ENCODE assay signal across 7 cellular contexts in genomic region chr12:52010152-52010622, GRCh38. TPM values are rescaled to one million over a fixed set of nuclear protein-coding genes. Genes with fewer than 3 reads are reported as not detected.
A peak's percentile ranks its signal among the peaks of the same experiment; 100 is the strongest.
DNase-seq lines count a peak whose midpoint lies in the region; ATAC-seq, FAIRE-seq and TF ChIP-seq lines count a peak whose summit lies in the region.

No MANE protein-coding gene starts in this region.

- no TSS peak for BruUV-seq in endothelial cell of umbilical vein (replicated peaks; lab: Mats Ljungman, UMichigan)

- H2AFZ ChIP-seq in endothelial cell of umbilical vein (ENCODE audit: low read depth, low read length): no peak overlapping the region

- POLR2A ChIA-PET in endothelial cell of umbilical vein (lab: Charles Lee): interaction anchor here (0.6 to 2.3 kb wide), 5 partner anchors 10 to 41 kb away, joined by 4 to 30 read pairs (median 6); partner anchors contain the start of gene NR4A1

- no peak for TF ChIP-seq CTCF in endothelial cell of umbilical vein (IDR thresholded peaks at IDR 0.05; ENCODE audit: extremely low read depth in 1 of 2, insufficient read depth in 1 of 2, low read depth in 1 of 2, low read length in 2 of 2)
- TF ChIP-seq CTCF in mucosa of descending colon (IDR thresholded peaks at IDR 0.05): no peak

- no peaks in the 10 kb centered on the region for H4K20me1 ChIP-seq in endothelial cell of umbilical vein (replicated peaks; ENCODE audit: control insufficient read depth, extremely low read depth, insufficient read depth, low read length)

- H3K27me3 ChIP-seq in NT2/D1 (ENCODE audit: insufficient read depth, insufficient read length) (peaks cover 12% of the 10 kb centered on the region), endothelial cell of umbilical vein (ENCODE audit: control insufficient read depth in 2 of 2, insufficient read depth in 2 of 2, low read length in 2 of 2) (no peaks in the 10 kb centered on the region)

- ATAC-seq in mucosa of descending colon (peak; percentile 28), GM19452 (IDR thresholded peaks at IDR 0.05; ENCODE audit: unreplicated experiment) (no peak)

- WGBS in urinary bladder: 17% methylated on average over 11 of the region's 11 CpGs

- CTCF ChIA-PET in endothelial cell of umbilical vein (lab: Charles Lee): interaction anchor here (0.7 to 11.4 kb wide), 8 partner anchors 11 to 118 kb away, joined by 3 to 946 read pairs (median 4); partner anchors contain the start of gene ATG101

- H3K9ac ChIP-seq in NT2/D1 (ENCODE audit: insufficient read length, low read depth): peak overlapping the region; percentile 68
- H3K9ac ChIP-seq in endothelial cell of umbilical vein (replicated peaks; ENCODE audit: extremely low read depth, insufficient read depth, low read length): peak overlapping the region; percentile 93

- H3K4me2 ChIP-seq in endothelial cell of umbilical vein (ENCODE audit: insufficient read depth, low read length): peak overlapping the region; percentile 68

- dilution Hi-C loops in endothelial cell of umbilical vein (cut with MboI; ENCODE audit: extremely low pct_ligation_motif_present, low sequenced_read_pairs): no loop called here

- H3K4me3 ChIP-seq in NT2/D1 (ENCODE audit: insufficient read length, low read depth) (no peak overlapping the region), endothelial cell of umbilical vein (replicated peaks in 1 of 3; ENCODE audit: insufficient read depth in 1 of 3, low read depth in 1 of 3, low read length in 3 of 3) (peak overlapping the region in 2 of 3 experiments; percentile 72 to 95), mucosa of descending colon (no peak overlapping the region), urinary bladder (ENCODE audit: low read depth, low read length) (no peak overlapping the region)

- H3K4me1 ChIP-seq in NT2/D1 (ENCODE audit: insufficient read depth, insufficient read length) (peaks cover 39% of the 10 kb centered on the region), endothelial cell of umbilical vein (ENCODE audit: control insufficient read depth, extremely low read depth, insufficient read depth, low read length) (peaks cover 37% of the 10 kb centered on the region), mucosa of descending colon (ENCODE audit: low read depth) (no peaks in the 10 kb centered on the region), urinary bladder (ENCODE audit: insufficient read depth) (no peaks in the 10 kb centered on the region)

- H3K36me3 ChIP-seq in NT2/D1 (ENCODE audit: insufficient read depth, insufficient read length, low read length): peaks cover 47% of the 10 kb centered on the region
- H3K36me3 ChIP-seq in endothelial cell of umbilical vein (ENCODE audit: control insufficient read depth in 2 of 2, extremely low read depth in 1 of 2, insufficient read depth in 2 of 2, low read length in 2 of 2): peaks cover 34 to 35% of the 10 kb centered on the region in 2 experiments
- no peaks in the 10 kb centered on the region for H3K36me3 ChIP-seq in mucosa of descending colon (ENCODE audit: low read depth)
- H3K36me3 ChIP-seq in urinary bladder (ENCODE audit: insufficient read depth): no peaks in the 10 kb centered on the region

- peak; percentile 99 for FAIRE-seq in endothelial cell of umbilical vein (lab: Jason Lieb, UNC)

- H3K9me1 ChIP-seq in endothelial cell of umbilical vein (replicated peaks; ENCODE audit: control insufficient read depth, extremely low read depth, insufficient read depth, low read length): no peaks in the 10 kb centered on the region

- peak overlapping the region; percentile 78 for H3K27ac ChIP-seq in endothelial cell of umbilical vein (ENCODE audit: insufficient read depth, low read depth, low read length)
- peak overlapping the region; percentile 70 for H3K27ac ChIP-seq in urinary bladder (ENCODE audit: low read depth)

- intact Hi-C loops in endothelial cell of umbilical vein (cut with micrococcal nuclease) (loop anchor here (1.0 kb wide), 1 partner anchor 10 kb away; no protein-coding TSS in a partner anchor), mucosa of descending colon (cut with DNase I, micrococcal nuclease) (no loop called here)

- H3K9me3 ChIP-seq in NT2/D1 (ENCODE audit: insufficient read depth, low read length) (no peaks in the 10 kb centered on the region; the same call in 1 of the 2 replicates), endothelial cell of umbilical vein (replicated peaks; ENCODE audit: control insufficient read depth, insufficient read depth, low read length) (no peaks in the 10 kb centered on the region), mucosa of descending colon (no peaks in the 10 kb centered on the region)

- peak; percentile 84 for TF ChIP-seq POLR2A in endothelial cell of umbilical vein (IDR thresholded peaks at IDR 0.05; ENCODE audit: low read depth, low read length)

- DNase-seq in NT2/D1 (ENCODE audit: low read depth, low spot score) (peak; percentile 82), endothelial cell of umbilical vein (ENCODE audit: low read depth, low spot score) (peak; percentile 97), mucosa of descending colon (peak; percentile 61 to 76 (median 62)), T-helper 9 cell (no peak), SKM-1 treated with dmso at 0.1 percent for 144 hours (lab: John Stamatoyannopoulos, UW; ENCODE audit: unreplicated experiment) (no peak)

- H3K79me2 ChIP-seq in endothelial cell of umbilical vein (ENCODE audit: control insufficient read depth, insufficient read depth, low read length): peaks cover 32% of the 10 kb centered on the region

TF ChIP-seq in endothelial cell of umbilical vein, 7 proteins besides CTCF, POLR2A, EP300 and RAD21:
- no peak for TF ChIP-seq FOS (IDR thresholded peaks at IDR 0.05; ENCODE audit: borderline replicate concordance, insufficient read depth, low read length)
- no peak for TF ChIP-seq GATA2 (IDR thresholded peaks at IDR 0.05; ENCODE audit: insufficient read depth, insufficient read length, low read depth, low read length)
- peak; percentile 91 for TF ChIP-seq POLR2AphosphoS5 (IDR thresholded peaks at IDR 0.05; ENCODE audit: insufficient read depth, low read depth, low read length)
- no peak for TF ChIP-seq MYC (IDR thresholded peaks at IDR 0.05; ENCODE audit: low read depth, low read length)
- TF ChIP-seq MAX (IDR thresholded peaks at IDR 0.05; ENCODE audit: insufficient read depth, insufficient read length): no peak

RNA-seq across cellular contexts. Expression of gene TAMALIN, which starts 3.4 kb away (rescaled TPM):
- total RNA-seq in endothelial cell of umbilical vein (87.5 and 88.4 TPM in 2 replicates), mucosa of descending colon (10 to 100 TPM in 2 of 3 donors, 1 to 10 TPM in 1; 9.4 to 19.6 (median 13.8) TPM), urinary bladder (13.0 TPM)
- polyA plus RNA-seq in endothelial cell of umbilical vein (50.0 and 53.3 TPM in 2 replicates), urinary bladder (51.8 TPM)
- polyA plus RNA-seq in endothelial cell of umbilical vein (2011; cell fraction: cytosol; rRNA removed): 42.2 and 64.7 TPM in 2 replicates
- 85.1 and 86.5 TPM in 2 replicates for polyA plus RNA-seq in endothelial cell of umbilical vein (2011; cell fraction: nucleus; rRNA removed)
- 68.4 and 77.9 TPM in 2 replicates for polyA plus RNA-seq in endothelial cell of umbilical vein (2012)
- polyA minus RNA-seq in endothelial cell of umbilical vein: 42.6 and 64.3 TPM in 2 replicates
- polyA minus RNA-seq in endothelial cell of umbilical vein (2011; cell fraction: cytosol; rRNA and poly(A)+ RNA removed): 0.51 TPM
- 27.5 and 38.0 TPM in 2 replicates for polyA minus RNA-seq in endothelial cell of umbilical vein (2011; cell fraction: nucleus; rRNA and poly(A)+ RNA removed)

RNA-seq across cellular contexts. Expression of gene NR4A1, which starts 41.1 kb away (rescaled TPM):
- total RNA-seq in endothelial cell of umbilical vein (6.8 and 10.2 TPM in 2 replicates), mucosa of descending colon (100 to 1,000 TPM in 1 of 3 donors, 10 to 100 TPM in 2; 16.2 to 123 (median 44.6) TPM), urinary bladder (18.3 TPM)
- polyA plus RNA-seq in endothelial cell of umbilical vein (13.4 and 18.2 TPM in 2 replicates), urinary bladder (307 TPM)
- polyA plus RNA-seq in endothelial cell of umbilical vein (2011; cell fraction: cytosol; rRNA removed): 7.8 and 14.6 TPM in 2 replicates
- 58.3 and 72.6 TPM in 2 replicates for polyA plus RNA-seq in endothelial cell of umbilical vein (2011; cell fraction: nucleus; rRNA removed)
- polyA plus RNA-seq in endothelial cell of umbilical vein (2012): 10.3 and 10.5 TPM in 2 replicates
- polyA minus RNA-seq in endothelial cell of umbilical vein: 3.8 and 7.3 TPM in 2 replicates
- 70.1 TPM for polyA minus RNA-seq in endothelial cell of umbilical vein (2011; cell fraction: cytosol; rRNA and poly(A)+ RNA removed)
- 26.7 and 42.7 TPM in 2 replicates for polyA minus RNA-seq in endothelial cell of umbilical vein (2011; cell fraction: nucleus; rRNA and poly(A)+ RNA removed)

RNA-seq across cellular contexts. Expression of gene ACVR1B, which starts 58.7 kb away (rescaled TPM):
- total RNA-seq in endothelial cell of umbilical vein (25.4 and 33.7 TPM in 2 replicates), mucosa of descending colon (10 to 100 TPM; 42.4 to 95.7 (median 77.3) TPM), urinary bladder (9.5 TPM)
- polyA plus RNA-seq in endothelial cell of umbilical vein (25.5 and 29.0 TPM in 2 replicates), urinary bladder (14.8 TPM)
- polyA plus RNA-seq in endothelial cell of umbilical vein (2011; cell fraction: cytosol; rRNA removed): 23.9 and 24.1 TPM in 2 replicates
- polyA plus RNA-seq in endothelial cell of umbilical vein (2011; cell fraction: nucleus; rRNA removed): 43.8 and 45.3 TPM in 2 replicates
- 21.7 and 26.2 TPM in 2 replicates for polyA plus RNA-seq in endothelial cell of umbilical vein (2012)
- polyA minus RNA-seq in endothelial cell of umbilical vein: 54.5 and 58.3 TPM in 2 replicates
- polyA minus RNA-seq in endothelial cell of umbilical vein (2011; cell fraction: cytosol; rRNA and poly(A)+ RNA removed): 7.4 TPM
- 24.5 and 28.9 TPM in 2 replicates for polyA minus RNA-seq in endothelial cell of umbilical vein (2011; cell fraction: nucleus; rRNA and poly(A)+ RNA removed)

RNA-seq across cellular contexts. Expression of gene ATG101, which starts 59.6 kb away (rescaled TPM):
- total RNA-seq in endothelial cell of umbilical vein: 41.6 and 43.3 TPM in 2 replicates
- polyA plus RNA-seq in endothelial cell of umbilical vein: 67.5 and 78.4 TPM in 2 replicates
- 82.7 and 95.4 TPM in 2 replicates for polyA plus RNA-seq in endothelial cell of umbilical vein (2011; cell fraction: cytosol; rRNA removed)
- polyA plus RNA-seq in endothelial cell of umbilical vein (2011; cell fraction: nucleus; rRNA removed): 56.4 and 61.2 TPM in 2 replicates
- 48.8 and 54.3 TPM in 2 replicates for polyA plus RNA-seq in endothelial cell of umbilical vein (2012)
- 51.6 and 70.4 TPM in 2 replicates for polyA minus RNA-seq in endothelial cell of umbilical vein
- polyA minus RNA-seq in endothelial cell of umbilical vein (2011; cell fraction: cytosol; rRNA and poly(A)+ RNA removed): 44.9 TPM
- 18.7 and 25.5 TPM in 2 replicates for polyA minus RNA-seq in endothelial cell of umbilical vein (2011; cell fraction: nucleus; rRNA and poly(A)+ RNA removed)
- 10 to 100 TPM; 30.1 to 37.5 (median 33.0) TPM for total RNA-seq in mucosa of descending colon
- total RNA-seq in urinary bladder: 20.4 TPM
- polyA plus RNA-seq in urinary bladder: 46.4 TPM

Comparison
In these comparisons a context has a peak if more than half of its experiments do, and no peak if none do; other contexts are left out.
1. DNase-seq: peak in NT2/D1 (single experiment), endothelial cell of umbilical vein (single experiment) and mucosa of descending colon (3 of 3); none in T-helper 9 cell (single experiment) and SKM-1 treated with dmso at 0.1 percent for 144 hours (single experiment).
2. H3K4me3 ChIP-seq: peak in endothelial cell of umbilical vein (2 of 3); none in NT2/D1 (single experiment), mucosa of descending colon (single experiment) and urinary bladder (single experiment).